8 cellular contexts compared by ENCODE assay signal in genomic region chr15:75650908-75651809, GRCh38. TPM values are rescaled to one million over a fixed set of nuclear protein-coding genes. Genes with fewer than 3 reads are reported as not detected.
DNase-seq lines count a peak whose midpoint lies in the region; ATAC-seq and TF ChIP-seq lines count a peak whose summit lies in the region.

No MANE protein-coding gene starts in this region.

- CTCF ChIA-PET in activated CD4-positive, alpha-beta T cell treated with anti-CD3 and anti-CD28 coated beads for 36 hours (lab: Charles Lee) = interaction anchor here (0.5 to 2.4 kb wide), 3 partner anchors 11 to 1344 kb away, joined by 3 to 11 read pairs (median 4); partner anchors contain the start of gene IMP3

- peaks cover 51 to 78% of the 10 kb centered on the region in 2 donors for H3K4me1 ChIP-seq in left lung
- peaks cover 5 to 83% (median 77%) of the 10 kb centered on the region in 4 donors for H3K4me1 ChIP-seq in tibial artery

- H3K9me3 ChIP-seq in left lung (no peaks in the 10 kb centered on the region), tibial artery (no peaks in the 10 kb centered on the region)

- H3K4me1 Mint-ChIP-seq in activated CD4-positive, alpha-beta T cell treated with anti-CD3 and anti-CD28 coated beads for 36 hours = peaks cover 20% of the 10 kb centered on the region

- H3K4me3 Mint-ChIP-seq in activated CD4-positive, alpha-beta T cell treated with anti-CD3 and anti-CD28 coated beads for 36 hours = no peak overlapping the region

- H3K36me3 Mint-ChIP-seq in activated CD4-positive, alpha-beta T cell treated with anti-CD3 and anti-CD28 coated beads for 36 hours (ENCODE audit: low read depth) = no peaks in the 10 kb centered on the region

- no peaks in the 10 kb centered on the region for H3K27me3 Mint-ChIP-seq in activated CD4-positive, alpha-beta T cell treated with anti-CD3 and anti-CD28 coated beads for 36 hours

- no peaks in the 10 kb centered on the region for H3K27me3 ChIP-seq in brain microvascular endothelial cell (replicated peaks)
- H3K27me3 ChIP-seq in left lung = peaks cover 0 to 24% of the 10 kb centered on the region in 2 donors
- H3K27me3 ChIP-seq in tibial artery = no peaks in the 10 kb centered on the region

- H3K9me3 Mint-ChIP-seq in activated CD4-positive, alpha-beta T cell treated with anti-CD3 and anti-CD28 coated beads for 36 hours (ENCODE audit: low read depth) = no peaks in the 10 kb centered on the region

- H3K27ac ChIP-seq in brain microvascular endothelial cell (peak overlapping the region; percentile 52), left lung (peak overlapping the region; percentile 33 to 60), tibial artery (peak overlapping the region; percentile 93)

- TF ChIP-seq CTCF in brain microvascular endothelial cell (IDR thresholded peaks at IDR 0.05; ENCODE audit: low read depth, low read length, missing control alignments) = no peak
- TF ChIP-seq CTCF in left lung (IDR thresholded peaks at IDR 0.05) = no peak
- no peak for TF ChIP-seq CTCF in tibial artery (IDR thresholded peaks at IDR 0.05)

- peak overlapping the region; percentile 9 for H3K27ac Mint-ChIP-seq in activated CD4-positive, alpha-beta T cell treated with anti-CD3 and anti-CD28 coated beads for 36 hours

- POLR2A ChIA-PET in activated CD4-positive, alpha-beta T cell treated with anti-CD3 and anti-CD28 coated beads for 36 hours (lab: Charles Lee) = interaction anchor here (0.5 kb wide), 1 partner anchor 105 kb away, joined by 3 read pairs; no protein-coding TSS in a partner anchor

- H3K36me3 ChIP-seq in brain microvascular endothelial cell (replicated peaks) (peaks cover 23% of the 10 kb centered on the region), left lung (peaks cover 0 to 11% of the 10 kb centered on the region in 2 donors), tibial artery (peaks cover 4 to 37% (median 21%) of the 10 kb centered on the region in 3 donors)

- H3K4me3 ChIP-seq in brain microvascular endothelial cell (ENCODE audit: low read depth, low read length) (peak overlapping the region; percentile 27), left lung (peak overlapping the region; percentile 16 to 74), tibial artery (peak overlapping the region; percentile 78 to 79)

- DNase-seq in activated CD4-positive, alpha-beta T cell treated with anti-CD3 and anti-CD28 coated beads for 36 hours = no peak
- DNase-seq in activated CD4-positive, alpha-beta T cell treated with anti-CD3 and anti-CD28 coated beads for 48 hours = no peak
- no peak for DNase-seq in brain microvascular endothelial cell
- no peak for DNase-seq in left lung
- peak; percentile 60 to 88 for DNase-seq in tibial artery

- intact Hi-C loops in activated CD4-positive, alpha-beta T cell treated with anti-CD3 and anti-CD28 coated beads for 36 hours (cut with DNase I, micrococcal nuclease) = no loop called here
- intact Hi-C loops in left lung (cut with DNase I) = no loop called here
- intact Hi-C loops in tibial artery (cut with DNase I; ENCODE audit: low total_unique reads) = no loop called here

- peak; percentile 17 for ATAC-seq in activated CD4-positive, alpha-beta T cell treated with anti-CD3 and anti-CD28 coated beads for 36 hours
- no peak for ATAC-seq in left lung
- no peak for ATAC-seq in HG03095 (IDR thresholded peaks at IDR 0.05; ENCODE audit: unreplicated experiment)
- no peak for ATAC-seq in HG02623 (IDR thresholded peaks at IDR 0.05; ENCODE audit: unreplicated experiment)
- no peak for ATAC-seq in GM18867 (IDR thresholded peaks at IDR 0.05; ENCODE audit: unreplicated experiment)

- in situ Hi-C loops in brain microvascular endothelial cell (cut with HindIII; ENCODE audit: low pct_ligation_motif_present, low sequenced_read_pairs) = no loop called here

RNA-seq across cellular contexts. Expression of gene SNX33, which starts 3.4 kb away (rescaled TPM):
- 1 to 10 TPM; 2.2 to 2.4 TPM for total RNA-seq in activated CD4-positive, alpha-beta T cell treated with anti-CD3 and anti-CD28 coated beads for 36 hours
- 10 to 100 TPM; 21.4 to 34.7 TPM for total RNA-seq in left lung

RNA-seq across cellular contexts. Expression of gene IMP3, which starts 11.1 kb away (rescaled TPM):
- total RNA-seq in activated CD4-positive, alpha-beta T cell treated with anti-CD3 and anti-CD28 coated beads for 36 hours = 10 to 100 TPM; 80.3 to 87.5 TPM
- total RNA-seq in left lung = 10 to 100 TPM; 52.8 to 69.9 TPM

RNA-seq across cellular contexts. Expression of gene SNUPN, which starts 25.6 kb away (rescaled TPM):
- 10 to 100 TPM; 37.4 to 40.3 TPM for total RNA-seq in activated CD4-positive, alpha-beta T cell treated with anti-CD3 and anti-CD28 coated beads for 36 hours
- 10 to 100 TPM; 23.6 to 23.8 TPM for total RNA-seq in left lung

Comparison
In these comparisons a context has a peak if more than half of its experiments do, and no peak if none do; other contexts are left out.
1. DNase-seq: peak in tibial artery (2 of 2); none in activated CD4-positive, alpha-beta T cell treated with anti-CD3 and anti-CD28 coated beads for 36 hours (single experiment), activated CD4-positive, alpha-beta T cell treated with anti-CD3 and anti-CD28 coated beads for 48 hours (single experiment), brain microvascular endothelial cell (single experiment) and left lung (0 of 2).
2. H3K4me3 ChIP-seq: peak in every context shown above with its lines; median percentile 78 in tibial artery; 45 in left lung; 27 in brain microvascular endothelial cell.
3. RNA of gene SNX33, which starts 3.4 kb away (total RNA-seq): 21.4 to 34.7 TPM in left lung; 2.2 to 2.4 TPM in activated CD4-positive, alpha-beta T cell treated with anti-CD3 and anti-CD28 coated beads for 36 hours; every median in the first group is over 4 times any median in the second.
4. Peak in every context shown above with its lines, with median percentiles within 50 percentile points of each other: H3K27ac ChIP-seq.